ENCODE assay signal across 18 cellular contexts in the genomic region with DNA sequence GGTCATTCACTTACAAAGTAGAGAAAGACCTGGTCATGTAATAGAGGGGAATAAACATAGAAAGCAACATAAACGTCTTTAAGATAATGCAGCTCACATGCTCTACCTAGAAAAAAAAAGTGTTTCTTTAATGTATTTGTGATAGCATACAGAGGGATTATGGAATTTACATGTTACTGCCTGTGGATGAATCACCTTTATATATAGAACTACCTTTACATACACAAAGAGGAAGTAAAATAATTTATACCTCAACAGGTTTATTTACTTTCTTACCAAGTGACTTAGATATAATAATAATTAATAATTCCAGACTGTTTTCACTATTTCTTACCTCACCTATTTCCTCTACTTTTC.
DNase-seq lines count a peak whose midpoint lies in the region; ATAC-seq, FAIRE-seq and TF ChIP-seq lines count a peak whose summit lies in the region.
"Had no signal": no experiment of that assay in that cellular context is flagged by ENCODE, and none has a peak within 500 bp of the region (broad histone marks: within the 10 kb centered on the region; RNA-seq: fewer than 3 reads in every experiment).

No MANE protein-coding gene starts in this region.

- H3K4me2 ChIP-seq in A549 (peak overlapping the region; percentile 72), KMS-11 (peak overlapping the region; percentile 26), astrocyte (ENCODE audit: low read length) (no peak overlapping the region)

- no peak overlapping the region for H3K27ac Mint-ChIP-seq in astrocyte (ENCODE audit: unreplicated experiment)
- H3K27ac Mint-ChIP-seq in activated CD4-positive, alpha-beta memory T cell treated with anti-CD3 and anti-CD28 coated beads, Interleukin-2, amount 10 ng/mL, durations not matched to agents 7 days and 5 days = no peak overlapping the region

- no peak for TF ChIP-seq EP300 in A549 (IDR thresholded peaks at IDR 0.05)

- no peak for TF ChIP-seq CTCF in A549 (IDR thresholded peaks at IDR 0.05)
- TF ChIP-seq CTCF in KMS-11 (conservative IDR thresholded peaks at IDR 0.05; ENCODE audit: low read depth, low read length) = no peak
- no peak for TF ChIP-seq CTCF in astrocyte (IDR thresholded peaks at IDR 0.05; ENCODE audit: insufficient read depth, low read depth, low read length)

- CTCF ChIA-PET in A549 (lab: Yijun Ruan, JAX) = no interaction called here
- CTCF ChIA-PET in activated CD4-positive, alpha-beta memory T cell treated with anti-CD3 and anti-CD28 coated beads, Interleukin-2, amount 10 ng/mL, durations not matched to agents 7 days and 5 days (lab: Charles Lee) = no interaction called here

- H3K27me3 ChIP-seq in KMS-11 (ENCODE audit: insufficient read depth, low read depth) = no peaks in the 10 kb centered on the region
- no peaks in the 10 kb centered on the region for H3K27me3 ChIP-seq in astrocyte (ENCODE audit: insufficient read depth, low read length)

- H3K4me3 ChIP-seq in A549 (no peak overlapping the region), KMS-11 (IDR thresholded peaks at IDR 0.05; ENCODE audit: insufficient read depth, low read depth, low read length) (no peak overlapping the region), astrocyte (ENCODE audit: insufficient read depth, low read depth, low read length) (no peak overlapping the region)

- H3K9me3 ChIP-seq in A549 (no peaks in the 10 kb centered on the region), astrocyte (ENCODE audit: insufficient read depth, low read depth, low read length) (no peaks in the 10 kb centered on the region)

- H3K36me3 Mint-ChIP-seq in astrocyte (ENCODE audit: low read depth, unreplicated experiment) = no peaks in the 10 kb centered on the region
- H3K36me3 Mint-ChIP-seq in activated CD4-positive, alpha-beta memory T cell treated with anti-CD3 and anti-CD28 coated beads, Interleukin-2, amount 10 ng/mL, durations not matched to agents 7 days and 5 days (ENCODE audit: low read depth) = no peaks in the 10 kb centered on the region

- peaks cover 8% of the 10 kb centered on the region for H3K4me1 Mint-ChIP-seq in astrocyte (ENCODE audit: low read depth, unreplicated experiment)
- peaks cover 12% of the 10 kb centered on the region for H3K4me1 Mint-ChIP-seq in activated CD4-positive, alpha-beta memory T cell treated with anti-CD3 and anti-CD28 coated beads, Interleukin-2, amount 10 ng/mL, durations not matched to agents 7 days and 5 days

- 5% methylated on average over 1 of the region's 1 CpG for WGBS in A549 (ENCODE audit: missing lambda C conversion rate)

- intact Hi-C loops in left colon (cut with DNase I, micrococcal nuclease) = no loop called here

- no peaks in the 10 kb centered on the region for H3K27me3 Mint-ChIP-seq in astrocyte (ENCODE audit: low read depth, unreplicated experiment)
- H3K27me3 Mint-ChIP-seq in activated CD4-positive, alpha-beta memory T cell treated with anti-CD3 and anti-CD28 coated beads, Interleukin-2, amount 10 ng/mL, durations not matched to agents 7 days and 5 days = no peaks in the 10 kb centered on the region
- H3K27me3 Mint-ChIP-seq: IgD-negative memory B cell had no signal

- H3K36me3 ChIP-seq in KMS-11 (ENCODE audit: insufficient read depth) (no peaks in the 10 kb centered on the region), astrocyte (ENCODE audit: insufficient read depth, low read length) (no peaks in the 10 kb centered on the region)

- no peaks in the 10 kb centered on the region for H3K9me3 Mint-ChIP-seq in astrocyte (ENCODE audit: unreplicated experiment)
- no peaks in the 10 kb centered on the region for H3K9me3 Mint-ChIP-seq in activated CD4-positive, alpha-beta memory T cell treated with anti-CD3 and anti-CD28 coated beads, Interleukin-2, amount 10 ng/mL, durations not matched to agents 7 days and 5 days
- H3K9me3 Mint-ChIP-seq: IgD-negative memory B cell had no signal

- H3K4me1 ChIP-seq in A549 (peaks cover 52% of the 10 kb centered on the region), KMS-11 (ENCODE audit: low read depth, poor library complexity, severe bottlenecking) (peaks cover 60% of the 10 kb centered on the region), astrocyte (ENCODE audit: insufficient read depth, low read length) (peaks cover 3% of the 10 kb centered on the region)

- no peak for TF ChIP-seq POLR2A in A549 (IDR thresholded peaks at IDR 0.05; ENCODE audit: low read length)

- ATAC-seq in A549 (no peak), left colon (peak; percentile 57), GM21390 (IDR thresholded peaks at IDR 0.05; ENCODE audit: unreplicated experiment) (no peak), GM21576 (IDR thresholded peaks at IDR 0.05; ENCODE audit: unreplicated experiment) (no peak)

- FAIRE-seq in A549 (lab: Jason Lieb, UNC) (no peak), astrocyte (lab: Jason Lieb, UNC) (peak; percentile 43)
- FAIRE-seq: HTR-8/SVneo had no signal

- POLR2A ChIA-PET in A549 (lab: Yijun Ruan, JAX) = no interaction called here
- POLR2A ChIA-PET in activated CD4-positive, alpha-beta memory T cell treated with anti-CD3 and anti-CD28 coated beads, Interleukin-2, amount 10 ng/mL, durations not matched to agents 7 days and 5 days (lab: Charles Lee) = no interaction called here

- H2AFZ ChIP-seq in KMS-11 (ENCODE audit: low read depth) = no peak overlapping the region
- H2AFZ ChIP-seq in astrocyte (ENCODE audit: low read depth, low read length) = no peak overlapping the region

- H3K27ac ChIP-seq in A549 = no peak overlapping the region
- no peak overlapping the region for H3K27ac ChIP-seq in KMS-11
- no peak overlapping the region for H3K27ac ChIP-seq in astrocyte (ENCODE audit: low read depth, low read length)

- H3K9ac ChIP-seq in KMS-11 (no peak overlapping the region), astrocyte (ENCODE audit: low read length) (no peak overlapping the region)

- H3K4me3 Mint-ChIP-seq in astrocyte (ENCODE audit: unreplicated experiment) = no peak overlapping the region
- no peak overlapping the region for H3K4me3 Mint-ChIP-seq in activated CD4-positive, alpha-beta memory T cell treated with anti-CD3 and anti-CD28 coated beads, Interleukin-2, amount 10 ng/mL, durations not matched to agents 7 days and 5 days

- no peak for TF ChIP-seq RAD21 in A549 (conservative IDR thresholded peaks at IDR 0.05 in 1 of 2, IDR thresholded peaks at IDR 0.05 in 1 of 2)

- H3K79me2 ChIP-seq in KMS-11 (ENCODE audit: insufficient read depth, low read depth) = peaks cover 32% of the 10 kb centered on the region
- peaks cover 92% of the 10 kb centered on the region for H3K79me2 ChIP-seq in astrocyte (ENCODE audit: insufficient read depth, low read length)

- no peaks in the 10 kb centered on the region; the same call in 1 of the 2 replicates for H4K20me1 ChIP-seq in KMS-11 (ENCODE audit: insufficient read depth)
- peaks cover 85% of the 10 kb centered on the region for H4K20me1 ChIP-seq in astrocyte (ENCODE audit: insufficient read depth, low read length)

- no peak for DNase-seq in A549 (ENCODE audit: low read depth in 1 of 2, low spot score in 1 of 2)
- no peak for DNase-seq in astrocyte (ENCODE audit: low read depth)
- DNase-seq in left colon = no peak
- no peak for DNase-seq in effector CD8-positive, alpha-beta T cell (lab: John Stamatoyannopoulos, UW)
- DNase-seq in activated CD4-positive, alpha-beta memory T cell treated with anti-CD3 and anti-CD28 coated beads, Interleukin-2, amount 10 ng/mL, durations not matched to agents 7 days and 5 days = no peak
- DNase-seq: DMS 273 treated with DMSO at 0.1 percent for 48 hours, EL, H7, NCI-H1436, NCI-H2029, NCI-H2171, NCI-H446, OCI-M1 had no signal

TF ChIP-seq in A549, 52 proteins besides CTCF, POLR2A, EP300 and RAD21:
- no peak for TF ChIP-seq JUN (IDR thresholded peaks at IDR 0.05)
- no peak for TF ChIP-seq RFX5 (IDR thresholded peaks at IDR 0.05)
- TF ChIP-seq NPAS2 (CRISPR knock-in tag; IDR thresholded peaks at IDR 0.05; ENCODE audit: borderline replicate concordance) = no peak
- no peak for TF ChIP-seq HOXB5 (CRISPR knock-in tag; IDR thresholded peaks at IDR 0.05)
- no peak for TF ChIP-seq SMC3 (IDR thresholded peaks at IDR 0.05)
- TF ChIP-seq, protein P1, sequence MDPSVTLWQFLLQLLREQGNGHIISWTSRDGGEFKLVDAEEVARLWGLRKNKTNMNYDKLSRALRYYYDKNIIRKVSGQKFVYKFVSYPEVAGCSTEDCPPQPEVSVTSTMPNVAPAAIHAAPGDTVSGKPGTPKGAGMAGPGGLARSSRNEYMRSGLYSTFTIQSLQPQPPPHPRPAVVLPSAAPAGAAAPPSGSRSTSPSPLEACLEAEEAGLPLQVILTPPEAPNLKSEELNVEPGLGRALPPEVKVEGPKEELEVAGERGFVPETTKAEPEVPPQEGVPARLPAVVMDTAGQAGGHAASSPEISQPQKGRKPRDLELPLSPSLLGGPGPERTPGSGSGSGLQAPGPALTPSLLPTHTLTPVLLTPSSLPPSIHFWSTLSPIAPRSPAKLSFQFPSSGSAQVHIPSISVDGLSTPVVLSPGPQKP (IDR thresholded peaks at IDR 0.05; ENCODE audit: low read depth, low read length) = no peak
- no peak for TF ChIP-seq HDAC2 (IDR thresholded peaks at IDR 0.05)
- no peak for TF ChIP-seq MAFK (IDR thresholded peaks at IDR 0.05; ENCODE audit: partially characterized antibody)
- TF ChIP-seq HOXB13 (CRISPR knock-in tag; IDR thresholded peaks at IDR 0.05; ENCODE audit: low read depth) = no peak
- TF ChIP-seq RARB (CRISPR knock-in tag; IDR thresholded peaks at IDR 0.05) = no peak
- TF ChIP-seq, protein P2, sequence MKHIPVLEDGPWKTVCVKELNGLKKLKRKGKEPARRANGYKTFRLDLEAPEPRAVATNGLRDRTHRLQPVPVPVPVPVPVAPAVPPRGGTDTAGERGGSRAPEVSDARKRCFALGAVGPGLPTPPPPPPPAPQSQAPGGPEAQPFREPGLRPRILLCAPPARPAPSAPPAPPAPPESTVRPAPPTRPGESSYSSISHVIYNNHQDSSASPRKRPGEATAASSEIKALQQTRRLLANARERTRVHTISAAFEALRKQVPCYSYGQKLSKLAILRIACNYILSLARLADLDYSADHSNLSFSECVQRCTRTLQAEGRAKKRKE (CRISPR knock-in tag; IDR thresholded peaks at IDR 0.05; ENCODE audit: low read depth) = no peak
- TF ChIP-seq MAZ (IDR thresholded peaks at IDR 0.05; ENCODE audit: borderline replicate concordance, low read depth, low read length) = no peak
- no peak for TF ChIP-seq ZSCAN20 (CRISPR knock-in tag; IDR thresholded peaks at IDR 0.05)
- no peak for TF ChIP-seq EHF (CRISPR knock-in tag; IDR thresholded peaks at IDR 0.05)
- no peak for TF ChIP-seq RCOR1 (IDR thresholded peaks at IDR 0.05; ENCODE audit: low read depth, low read length)
- TF ChIP-seq NR3C1 (IDR thresholded peaks at IDR 0.05) = no peak
- no peak for TF ChIP-seq BHLHE40 (IDR thresholded peaks at IDR 0.05; ENCODE audit: low read depth, low read length)
